In the genomic region with DNA sequence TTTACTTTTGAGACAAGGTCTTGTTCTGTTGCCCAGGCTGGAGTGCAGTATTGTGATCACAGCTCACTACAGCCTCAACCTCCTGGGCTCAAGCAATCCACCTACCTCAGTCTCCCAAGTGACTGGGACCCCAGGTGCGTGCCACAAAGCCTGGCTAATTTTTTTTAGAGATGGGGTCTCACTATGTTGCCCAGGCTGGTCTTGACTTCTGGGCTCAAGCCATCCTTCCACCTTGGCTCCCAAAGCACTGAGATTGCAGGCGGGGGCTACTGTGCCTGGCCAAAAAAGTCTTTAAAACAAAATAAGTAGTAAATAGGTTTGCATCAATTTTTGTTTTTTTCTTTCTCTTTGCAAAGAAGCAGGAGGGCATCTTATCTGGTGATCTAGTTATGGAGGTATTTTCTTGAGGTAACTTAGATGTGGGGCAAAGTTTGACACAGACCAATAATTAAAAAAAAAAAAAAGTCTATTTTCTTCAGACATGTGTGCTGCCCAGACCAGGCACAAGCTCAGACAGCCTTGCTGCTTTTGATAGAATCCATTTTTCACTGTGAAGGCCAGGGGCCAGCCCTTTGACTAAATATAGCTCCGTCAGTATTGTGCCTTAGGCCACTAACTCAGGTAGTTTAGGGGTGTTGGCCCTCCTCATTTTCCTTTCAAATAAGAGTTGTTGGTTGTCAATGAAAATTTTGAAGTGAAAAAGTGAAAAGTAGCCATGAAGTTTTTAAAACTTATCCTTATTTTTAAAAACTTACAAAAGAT, we compare ENCODE assay signal across 8 cellular contexts. TPM values are rescaled to one million over a fixed set of nuclear protein-coding genes. Genes with fewer than 3 reads are reported as not detected.
DNase-seq lines count a peak whose midpoint lies in the region; ATAC-seq and TF ChIP-seq lines count a peak whose summit lies in the region.

No MANE protein-coding gene starts in this region.

- H3K36me3 ChIP-seq in CD8-positive, alpha-beta T cell (ENCODE audit: insufficient read depth, low read length), result no peaks in the 10 kb centered on the region
- no peaks in the 10 kb centered on the region for H3K36me3 ChIP-seq in esophagus squamous epithelium
- no peaks in the 10 kb centered on the region for H3K36me3 ChIP-seq in rectal smooth muscle tissue (ENCODE audit: control insufficient read depth, insufficient read depth, low read length)
- no peaks in the 10 kb centered on the region for H3K36me3 ChIP-seq in neural progenitor cell

- CTCF ChIA-PET in CD8-positive, alpha-beta T cell (lab: Charles Lee), result no interaction called here

- H3K27me3 ChIP-seq in CD8-positive, alpha-beta T cell (ENCODE audit: insufficient read depth, low read length), result no peaks in the 10 kb centered on the region
- H3K27me3 ChIP-seq in esophagus squamous epithelium (no peaks in the 10 kb centered on the region), rectal smooth muscle tissue (ENCODE audit: control insufficient read depth, insufficient read depth, low read length) (no peaks in the 10 kb centered on the region), neural progenitor cell (no peaks in the 10 kb centered on the region)

- peak overlapping the region; percentile 72 for H3K27ac Mint-ChIP-seq in CD8-positive, alpha-beta T cell
- peak overlapping the region; percentile 97 for H3K27ac Mint-ChIP-seq in T-helper 17 cell
- no peak overlapping the region for H3K27ac Mint-ChIP-seq in neural progenitor cell

- WGBS in esophagus squamous epithelium, 2 donors, result 43 to 59% methylated on average over 3 of the region's 3 CpGs

- no peak for TF ChIP-seq CTCF in CD8-positive, alpha-beta T cell (IDR thresholded peaks at IDR 0.05)
- TF ChIP-seq CTCF in esophagus squamous epithelium (IDR thresholded peaks at IDR 0.05) (no peak), neural progenitor cell (IDR thresholded peaks at IDR 0.05) (no peak)

- peaks cover 38% of the 10 kb centered on the region for H3K36me3 Mint-ChIP-seq in CD8-positive, alpha-beta T cell
- H3K36me3 Mint-ChIP-seq in T-helper 17 cell (ENCODE audit: low read depth) (peaks cover 4% of the 10 kb centered on the region), neural progenitor cell (peaks cover 2% of the 10 kb centered on the region)

- H3K4me1 ChIP-seq in CD8-positive, alpha-beta T cell (ENCODE audit: insufficient read depth, low read length), result peaks cover 66% of the 10 kb centered on the region
- H3K4me1 ChIP-seq in esophagus squamous epithelium (peaks cover 67 to 92% (median 76%) of the 10 kb centered on the region in 3 donors), rectal smooth muscle tissue (ENCODE audit: control insufficient read depth, insufficient read depth, low read length) (peaks cover 23% of the 10 kb centered on the region), neural progenitor cell (peaks cover 22% of the 10 kb centered on the region)

- peaks cover 23% of the 10 kb centered on the region for H3K79me2 ChIP-seq in neural progenitor cell (ENCODE audit: low read depth)

- ATAC-seq in CD8-positive, alpha-beta T cell, result no peak
- ATAC-seq in T-helper 17 cell, result no peak

- no peak for DNase-seq in CD8-positive, alpha-beta T cell
- no peak for DNase-seq in T-helper 17 cell
- DNase-seq in esophagus squamous epithelium (lab: John Stamatoyannopoulos, UW), result no peak
- no peak for DNase-seq in neural progenitor cell (ENCODE audit: low spot score)
- DNase-seq in activated CD4-positive, CD25-positive, alpha-beta regulatory T cell (lab: John Stamatoyannopoulos, UW), result no peak
- DNase-seq in NK-92 (lab: John Stamatoyannopoulos, UW; ENCODE audit: unreplicated experiment), result no peak
- no peak for DNase-seq in activated effector memory CD4-positive, alpha-beta T cell treated with Interleukin-2 at 50 U/mL for 16 hours

- H3K9ac ChIP-seq in rectal smooth muscle tissue (ENCODE audit: low read length), result no peak overlapping the region
- no peak overlapping the region for H3K9ac ChIP-seq in neural progenitor cell

- peaks cover 6% of the 10 kb centered on the region for H3F3A ChIP-seq in neural progenitor cell (ENCODE audit: low read depth)

- H3K27me3 Mint-ChIP-seq in CD8-positive, alpha-beta T cell (ENCODE audit: low read depth), result no peaks in the 10 kb centered on the region
- H3K27me3 Mint-ChIP-seq in T-helper 17 cell (no peaks in the 10 kb centered on the region), neural progenitor cell (ENCODE audit: insufficient read depth, low read depth) (peaks cover 2% of the 10 kb centered on the region)

- no peaks in the 10 kb centered on the region for H3K9me3 Mint-ChIP-seq in CD8-positive, alpha-beta T cell
- no peaks in the 10 kb centered on the region for H3K9me3 Mint-ChIP-seq in neural progenitor cell

- H3K4me3 ChIP-seq in CD8-positive, alpha-beta T cell (ENCODE audit: low read depth, low read length), result peak overlapping the region; percentile 33
- peak overlapping the region; percentile 51 to 90 (median 76) for H3K4me3 ChIP-seq in esophagus squamous epithelium
- peak overlapping the region; percentile 82 for H3K4me3 ChIP-seq in rectal smooth muscle tissue (ENCODE audit: low read length)
- no peak overlapping the region for H3K4me3 ChIP-seq in neural progenitor cell

- no peak overlapping the region for H3K4me2 ChIP-seq in neural progenitor cell

- H3K27ac ChIP-seq in CD8-positive, alpha-beta T cell (ENCODE audit: low read depth, low read length), result peak overlapping the region; percentile 56
- peak overlapping the region; percentile 90 to 96 (median 93) for H3K27ac ChIP-seq in esophagus squamous epithelium
- peak overlapping the region; percentile 42 for H3K27ac ChIP-seq in rectal smooth muscle tissue (ENCODE audit: low read depth, low read length)
- no peak overlapping the region for H3K27ac ChIP-seq in neural progenitor cell

- H4K20me1 ChIP-seq in neural progenitor cell (ENCODE audit: low read depth), result no peaks in the 10 kb centered on the region

- POLR2A ChIA-PET in CD8-positive, alpha-beta T cell (lab: Charles Lee), result interaction anchor here (0.6 to 3.3 kb wide), 5 partner anchors 24 to 248 kb away, joined by 3 to 40 read pairs (median 4); partner anchors contain the start of gene TMF1

- H3K9me3 ChIP-seq in CD8-positive, alpha-beta T cell (ENCODE audit: low read length), result no peaks in the 10 kb centered on the region
- no peaks in the 10 kb centered on the region for H3K9me3 ChIP-seq in T-helper 17 cell (ENCODE audit: control insufficient read depth, low read length, poor library complexity, severe bottlenecking)
- no peaks in the 10 kb centered on the region for H3K9me3 ChIP-seq in esophagus squamous epithelium
- H3K9me3 ChIP-seq in neural progenitor cell (ENCODE audit: low read depth), result no peaks in the 10 kb centered on the region

- TF ChIP-seq POLR2A in esophagus squamous epithelium (IDR thresholded peaks at IDR 0.05), result no peak

- intact Hi-C loops in CD8-positive, alpha-beta T cell (cut with DNase I, micrococcal nuclease), result loop anchor here (5.0 to 10.0 kb wide), 3 partner anchors 110 to 1432 kb away; partner anchors contain the start of gene SUCLG2 (in 1 of the 2)
- intact Hi-C loops in esophagus squamous epithelium (cut with DNase I), result no loop called here

- peaks cover 74% of the 10 kb centered on the region for H3K4me1 Mint-ChIP-seq in CD8-positive, alpha-beta T cell (ENCODE audit: low read depth)
- H3K4me1 Mint-ChIP-seq in T-helper 17 cell, result peaks cover 60% of the 10 kb centered on the region
- H3K4me1 Mint-ChIP-seq in neural progenitor cell, result peaks cover 53% of the 10 kb centered on the region

- H2AFZ ChIP-seq in neural progenitor cell (replicated peaks), result no peak overlapping the region

- H3K4me3 Mint-ChIP-seq in CD8-positive, alpha-beta T cell, result peak overlapping the region; percentile 75
- H3K4me3 Mint-ChIP-seq in T-helper 17 cell, result peak overlapping the region; percentile 96
- no peak overlapping the region for H3K4me3 Mint-ChIP-seq in neural progenitor cell

RNA-seq across cellular contexts. Expression of gene ARL6IP5, which starts 2.5 kb away (rescaled TPM):
- 10 to 100 TPM; 44.8 to 52.9 TPM for total RNA-seq in CD8-positive, alpha-beta T cell
- total RNA-seq in T-helper 17 cell, result 100 to 1,000 TPM; 112 to 118 TPM
- total RNA-seq in esophagus squamous epithelium, result 100 to 1,000 TPM in 1 of 4 donors, 10 to 100 TPM in 3; 35.9 to 101 (median 63.0) TPM
- 50.5 and 72.4 TPM in 2 replicates for total RNA-seq in neural progenitor cell (ENCODE audit: low replicate concordance)

RNA-seq across cellular contexts. Expression of gene UBA3, which starts 7.0 kb away (rescaled TPM):
- 10 to 100 TPM; 35.0 to 43.5 TPM for total RNA-seq in CD8-positive, alpha-beta T cell
- 10 to 100 TPM; 53.5 to 56.2 TPM for total RNA-seq in T-helper 17 cell
- 10 to 100 TPM; 33.3 to 63.3 (median 52.7) TPM for total RNA-seq in esophagus squamous epithelium
- 102 and 144 TPM in 2 replicates for total RNA-seq in neural progenitor cell (ENCODE audit: low replicate concordance)

RNA-seq across cellular contexts. Expression of gene TMF1, which starts 35.1 kb away (rescaled TPM):
- total RNA-seq in CD8-positive, alpha-beta T cell, result 100 to 1,000 TPM in 1 of 2 experiments, 10 to 100 TPM in 1; 97.9 to 103 TPM
- total RNA-seq in T-helper 17 cell (10 to 100 TPM; 68.1 to 84.5 TPM), esophagus squamous epithelium (10 to 100 TPM; 13.3 to 30.1 (median 19.4) TPM), neural progenitor cell (ENCODE audit: low replicate concordance) (14.6 and 24.4 TPM in 2 replicates)

RNA-seq across cellular contexts. Expression of gene LMOD3, which starts 35.2 kb away (rescaled TPM):
- total RNA-seq in CD8-positive, alpha-beta T cell, result not detected
- total RNA-seq in T-helper 17 cell (not detected), esophagus squamous epithelium (under 1 TPM in 1 of 4 donors, not detected in 3; under 0.01 TPM), neural progenitor cell (ENCODE audit: low replicate concordance) (not detected in 2 replicates)
